In the genomic region with DNA sequence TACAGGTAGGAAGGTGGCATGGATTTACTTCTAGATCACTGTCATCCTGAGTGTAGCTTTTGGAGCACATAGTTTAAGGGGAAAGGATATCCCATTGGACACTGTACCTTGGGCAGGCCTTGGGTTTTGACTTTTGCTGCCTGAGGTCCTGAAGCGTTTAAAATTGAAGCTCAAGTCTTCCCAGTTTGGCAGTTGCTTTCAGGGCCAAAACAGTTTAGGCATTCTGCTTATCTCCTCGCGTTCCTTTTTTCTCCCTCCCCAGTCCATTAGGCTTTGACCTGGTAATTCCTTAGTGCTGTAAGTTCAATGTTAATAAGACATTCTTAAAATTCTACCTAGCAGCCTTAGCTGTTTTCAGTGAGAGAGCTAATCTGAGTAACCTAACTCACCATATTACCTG, we compare ENCODE assay signal across 1 cellular context.
TF ChIP-seq lines count a peak whose summit lies in the region.

No MANE protein-coding gene starts in this region.

TF ChIP-seq in K562, 482 proteins besides CTCF, POLR2A, EP300 and RAD21:
- TF ChIP-seq CHCHD3 (CRISPR knock-in tag; IDR thresholded peaks at IDR 0.05) (no peak), NFATC3 (IDR thresholded peaks at IDR 0.05) (no peak)
